1 cellular context compared by ENCODE assay signal in the genomic region with DNA sequence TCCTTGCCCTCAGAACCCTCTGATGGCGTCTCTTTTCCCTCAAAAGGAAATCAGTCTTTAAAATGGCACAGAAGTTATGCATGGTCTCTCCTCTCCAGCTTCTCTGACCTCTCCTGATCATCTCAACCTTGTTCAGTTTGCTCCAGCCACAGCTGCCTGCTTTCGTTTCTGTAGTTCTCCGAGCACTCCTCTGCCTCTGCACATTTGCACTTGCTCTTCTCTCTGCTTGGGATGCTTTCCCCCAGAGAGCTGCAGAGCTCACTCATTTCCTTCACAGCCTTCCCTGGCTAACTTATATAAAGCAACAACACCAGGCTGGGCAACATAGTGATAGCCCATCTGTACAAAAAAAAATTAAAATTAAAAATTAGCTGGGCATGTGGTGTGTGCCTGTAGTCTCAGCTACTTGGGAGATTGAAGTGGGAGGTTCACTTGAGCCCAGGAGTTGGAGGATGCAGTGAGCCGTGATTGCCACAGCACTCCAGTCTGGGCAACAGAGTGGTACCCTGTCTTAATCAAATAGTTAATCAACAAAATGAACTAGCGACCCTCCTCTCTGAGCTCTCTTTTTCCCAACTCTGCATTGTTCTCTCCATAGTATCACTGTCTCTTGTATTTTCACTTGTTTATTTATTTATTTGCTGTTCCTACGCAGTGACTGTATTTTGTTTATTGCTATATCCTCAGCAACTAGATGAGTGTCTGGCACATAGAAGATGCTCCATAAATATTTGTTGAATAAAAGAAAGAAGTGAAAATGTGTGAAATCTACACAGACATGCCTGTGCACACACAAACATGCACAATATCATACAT.
TF ChIP-seq lines count a peak whose summit lies in the region.

No MANE protein-coding gene starts in this region.

TF ChIP-seq in IMR-90, 13 proteins besides CTCF, POLR2A, EP300 and RAD21:
- TF ChIP-seq RFX5 (IDR thresholded peaks at IDR 0.05; ENCODE audit: low read depth, low read length) (no peak), BHLHE40 (IDR thresholded peaks at IDR 0.05; ENCODE audit: low read depth, low read length) (no peak), CEBPB (IDR thresholded peaks at IDR 0.05; ENCODE audit: low read depth, low read length) (no peak), MAFK (IDR thresholded peaks at IDR 0.05; ENCODE audit: low read depth, low read length) (no peak), FOS (IDR thresholded peaks at IDR 0.05; ENCODE audit: low read depth, low read length) (no peak), MXI1 (IDR thresholded peaks at IDR 0.05; ENCODE audit: borderline replicate concordance, low read depth, low read length) (no peak), MAZ (IDR thresholded peaks at IDR 0.05; ENCODE audit: borderline replicate concordance, low read depth, low read length) (no peak), NFE2L2 (IDR thresholded peaks at IDR 0.05; ENCODE audit: low read depth, low read length) (no peak), CHD1 (IDR thresholded peaks at IDR 0.05; ENCODE audit: low read depth, low read length) (no peak), USF2 (IDR thresholded peaks at IDR 0.05; ENCODE audit: low read depth, low read length) (no peak), SMC3 (IDR thresholded peaks at IDR 0.05; ENCODE audit: low read depth, low read length) (no peak), RCOR1 (IDR thresholded peaks at IDR 0.05; ENCODE audit: insufficient replicate concordance, low read length) (no peak)
- TF ChIP-seq, protein P1, sequence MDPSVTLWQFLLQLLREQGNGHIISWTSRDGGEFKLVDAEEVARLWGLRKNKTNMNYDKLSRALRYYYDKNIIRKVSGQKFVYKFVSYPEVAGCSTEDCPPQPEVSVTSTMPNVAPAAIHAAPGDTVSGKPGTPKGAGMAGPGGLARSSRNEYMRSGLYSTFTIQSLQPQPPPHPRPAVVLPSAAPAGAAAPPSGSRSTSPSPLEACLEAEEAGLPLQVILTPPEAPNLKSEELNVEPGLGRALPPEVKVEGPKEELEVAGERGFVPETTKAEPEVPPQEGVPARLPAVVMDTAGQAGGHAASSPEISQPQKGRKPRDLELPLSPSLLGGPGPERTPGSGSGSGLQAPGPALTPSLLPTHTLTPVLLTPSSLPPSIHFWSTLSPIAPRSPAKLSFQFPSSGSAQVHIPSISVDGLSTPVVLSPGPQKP (IDR thresholded peaks at IDR 0.05; ENCODE audit: borderline replicate concordance, low read depth, low read length) = no peak
TF ChIP-seq in IMR-90: peak in this region for 0.
